ENCODE assay signal across 3 cellular contexts in the genomic region with DNA sequence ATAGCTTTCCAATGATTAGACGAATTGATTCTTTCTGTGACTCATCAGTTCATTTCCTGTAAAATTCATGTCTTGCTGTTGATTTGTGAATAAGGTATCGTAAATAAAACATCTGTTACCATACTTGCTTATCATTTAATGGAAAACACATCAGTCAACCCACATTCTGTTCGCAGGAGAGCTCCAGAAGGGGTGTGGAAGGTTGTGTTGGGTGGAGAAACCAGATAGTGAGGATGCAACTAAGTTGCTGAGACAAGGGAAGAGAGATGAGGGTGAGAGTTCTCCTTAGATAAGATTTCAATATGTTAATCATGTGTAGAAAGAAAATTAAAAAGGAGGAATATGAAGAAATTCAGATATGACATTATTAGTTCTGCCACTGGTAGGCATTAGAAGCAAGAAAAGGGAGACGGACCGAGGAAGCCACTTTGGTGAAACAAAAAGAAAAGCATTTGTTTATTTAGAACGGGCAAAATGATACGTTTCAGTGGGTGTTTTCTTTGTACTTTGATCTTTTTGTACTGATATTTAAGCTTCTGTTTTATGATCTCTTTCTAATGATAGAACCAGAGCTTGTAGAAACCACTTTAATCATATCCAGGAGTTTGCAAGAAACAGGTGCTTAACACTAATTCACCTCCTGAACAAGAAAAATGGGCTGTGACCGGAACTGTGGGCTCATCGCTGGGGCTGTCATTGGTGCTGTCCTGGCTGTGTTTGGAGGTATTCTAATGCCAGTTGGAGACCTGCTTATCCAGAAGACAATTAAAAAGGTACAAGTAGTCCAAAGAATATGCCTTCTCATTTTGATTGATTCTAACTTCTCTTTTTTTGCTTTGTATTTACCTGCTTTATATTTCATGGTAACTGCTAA.
TF ChIP-seq lines count a peak whose summit lies in the region.

No MANE protein-coding gene starts in this region.

TF ChIP-seq in liver, 16 proteins besides CTCF, POLR2A, EP300 and RAD21:
- no peak for TF ChIP-seq GABPA (IDR thresholded peaks at IDR 0.05 in 1 of 2, conservative IDR thresholded peaks at IDR 0.05 in 1 of 2)
TF ChIP-seq in liver: peak in this region for 0.

TF ChIP-seq in HepG2, 621 proteins besides CTCF, POLR2A, EP300 and RAD21:
- no peak for TF ChIP-seq NFIC (IDR thresholded peaks at IDR 0.05; ENCODE audit: low read length)
- no peak for TF ChIP-seq ELF3 (CRISPR knock-in tag; IDR thresholded peaks at IDR 0.05)
- no peak for TF ChIP-seq ATF7 (IDR thresholded peaks at IDR 0.05)
- no peak for TF ChIP-seq ATF7 (CRISPR knock-in tag; IDR thresholded peaks at IDR 0.05)
- no peak for TF ChIP-seq CAMTA2 (CRISPR knock-in tag; IDR thresholded peaks at IDR 0.05; ENCODE audit: borderline replicate concordance)
- no peak for TF ChIP-seq TAF1 (CRISPR knock-in tag; IDR thresholded peaks at IDR 0.05)
- TF ChIP-seq MED8 (CRISPR knock-in tag; IDR thresholded peaks at IDR 0.05; ENCODE audit: insufficient replicate concordance), result no peak
- TF ChIP-seq ZBTB3 (CRISPR knock-in tag; IDR thresholded peaks at IDR 0.05; ENCODE audit: borderline replicate concordance, low read depth), result no peak
- TF ChIP-seq ZFP82 (CRISPR knock-in tag; IDR thresholded peaks at IDR 0.05; ENCODE audit: borderline replicate concordance), result no peak
- TF ChIP-seq ZNF275 (CRISPR knock-in tag; IDR thresholded peaks at IDR 0.05; ENCODE audit: borderline replicate concordance), result no peak
- TF ChIP-seq TOE1 (CRISPR knock-in tag; IDR thresholded peaks at IDR 0.05), result no peak
- no peak for TF ChIP-seq TSC22D2 (CRISPR knock-in tag; IDR thresholded peaks at IDR 0.05; ENCODE audit: borderline replicate concordance)
TF ChIP-seq in HepG2: peak in this region for 0.

TF ChIP-seq in GM23338, 12 proteins besides CTCF, POLR2A, EP300 and RAD21:
- no peak for TF ChIP-seq CREB1 (CRISPR knock-in tag; IDR thresholded peaks at IDR 0.05; ENCODE audit: low read depth)
TF ChIP-seq in GM23338: peak in this region for 0.
